1 cellular context compared by ENCODE assay signal in the genomic region with DNA sequence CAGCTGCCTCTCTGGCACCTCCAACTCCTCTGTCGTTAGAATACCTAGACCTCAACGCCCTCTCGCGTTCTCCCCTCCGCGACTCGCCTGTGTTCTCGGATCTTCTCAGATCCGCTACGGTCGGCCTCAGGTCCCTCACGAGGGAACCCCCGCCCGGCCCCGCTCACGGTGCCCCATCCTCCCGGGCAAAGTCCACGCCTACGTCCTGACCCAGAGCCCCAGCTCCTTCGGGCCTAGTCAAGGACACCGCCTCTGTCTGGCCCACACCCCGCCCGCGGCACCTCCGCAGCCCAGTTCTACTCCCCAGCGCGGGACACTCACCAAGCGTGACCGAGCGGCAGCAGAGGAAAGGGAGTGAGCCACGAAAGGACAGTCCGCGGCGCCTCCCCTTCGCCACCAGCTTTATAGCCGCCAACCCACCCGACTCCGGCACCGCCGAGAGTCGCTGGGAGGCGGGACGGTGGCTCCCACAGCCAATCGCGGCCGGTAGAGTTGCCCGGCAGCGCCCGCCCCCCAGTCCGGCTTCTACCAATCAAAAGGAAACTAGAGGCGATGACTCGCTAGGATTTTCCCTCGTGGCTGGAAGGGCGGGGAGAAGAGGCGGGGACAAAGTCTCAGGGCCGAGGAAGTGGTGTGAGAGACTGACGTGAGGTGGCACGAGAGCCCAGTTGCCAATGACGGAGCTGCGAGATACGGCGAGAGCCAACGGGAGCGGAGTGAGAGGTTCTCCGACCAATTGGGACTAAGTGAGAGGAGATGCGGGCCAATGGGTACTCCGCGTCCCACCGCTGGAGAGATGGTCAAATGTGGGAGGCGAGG.
TF ChIP-seq lines count a peak whose summit lies in the region.

A gene (minus strand): TSS at position 378 of the 819 bp plus-strand sequence. CDS start 14,447 bp downstream, outside the sequence.

TF ChIP-seq in HepG2, 621 proteins besides CTCF, POLR2A, EP300 and RAD21 (continued from another document and continues in another):
- TF ChIP-seq, protein P1, sequence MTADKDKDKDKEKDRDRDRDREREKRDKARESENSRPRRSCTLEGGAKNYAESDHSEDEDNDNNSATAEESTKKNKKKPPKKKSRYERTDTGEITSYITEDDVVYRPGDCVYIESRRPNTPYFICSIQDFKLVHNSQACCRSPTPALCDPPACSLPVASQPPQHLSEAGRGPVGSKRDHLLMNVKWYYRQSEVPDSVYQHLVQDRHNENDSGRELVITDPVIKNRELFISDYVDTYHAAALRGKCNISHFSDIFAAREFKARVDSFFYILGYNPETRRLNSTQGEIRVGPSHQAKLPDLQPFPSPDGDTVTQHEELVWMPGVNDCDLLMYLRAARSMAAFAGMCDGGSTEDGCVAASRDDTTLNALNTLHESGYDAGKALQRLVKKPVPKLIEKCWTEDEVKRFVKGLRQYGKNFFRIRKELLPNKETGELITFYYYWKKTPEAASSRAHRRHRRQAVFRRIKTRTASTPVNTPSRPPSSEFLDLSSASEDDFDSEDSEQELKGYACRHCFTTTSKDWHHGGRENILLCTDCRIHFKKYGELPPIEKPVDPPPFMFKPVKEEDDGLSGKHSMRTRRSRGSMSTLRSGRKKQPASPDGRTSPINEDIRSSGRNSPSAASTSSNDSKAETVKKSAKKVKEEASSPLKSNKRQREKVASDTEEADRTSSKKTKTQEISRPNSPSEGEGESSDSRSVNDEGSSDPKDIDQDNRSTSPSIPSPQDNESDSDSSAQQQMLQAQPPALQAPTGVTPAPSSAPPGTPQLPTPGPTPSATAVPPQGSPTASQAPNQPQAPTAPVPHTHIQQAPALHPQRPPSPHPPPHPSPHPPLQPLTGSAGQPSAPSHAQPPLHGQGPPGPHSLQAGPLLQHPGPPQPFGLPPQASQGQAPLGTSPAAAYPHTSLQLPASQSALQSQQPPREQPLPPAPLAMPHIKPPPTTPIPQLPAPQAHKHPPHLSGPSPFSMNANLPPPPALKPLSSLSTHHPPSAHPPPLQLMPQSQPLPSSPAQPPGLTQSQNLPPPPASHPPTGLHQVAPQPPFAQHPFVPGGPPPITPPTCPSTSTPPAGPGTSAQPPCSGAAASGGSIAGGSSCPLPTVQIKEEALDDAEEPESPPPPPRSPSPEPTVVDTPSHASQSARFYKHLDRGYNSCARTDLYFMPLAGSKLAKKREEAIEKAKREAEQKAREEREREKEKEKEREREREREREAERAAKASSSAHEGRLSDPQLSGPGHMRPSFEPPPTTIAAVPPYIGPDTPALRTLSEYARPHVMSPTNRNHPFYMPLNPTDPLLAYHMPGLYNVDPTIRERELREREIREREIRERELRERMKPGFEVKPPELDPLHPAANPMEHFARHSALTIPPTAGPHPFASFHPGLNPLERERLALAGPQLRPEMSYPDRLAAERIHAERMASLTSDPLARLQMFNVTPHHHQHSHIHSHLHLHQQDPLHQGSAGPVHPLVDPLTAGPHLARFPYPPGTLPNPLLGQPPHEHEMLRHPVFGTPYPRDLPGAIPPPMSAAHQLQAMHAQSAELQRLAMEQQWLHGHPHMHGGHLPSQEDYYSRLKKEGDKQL (CRISPR knock-in tag; IDR thresholded peaks at IDR 0.05; ENCODE audit: low read depth) = no peak
- TF ChIP-seq EED (CRISPR knock-in tag; IDR thresholded peaks at IDR 0.05) (peak; percentile 96), ATAD3A (CRISPR knock-in tag; IDR thresholded peaks at IDR 0.05) (no peak), ARHGAP35 (CRISPR knock-in tag; IDR thresholded peaks at IDR 0.05; ENCODE audit: borderline replicate concordance) (peak; percentile 68; the same call in 1 of the 2 replicates), RFX5 (IDR thresholded peaks at IDR 0.05; ENCODE audit: low read depth, low read length) (peak; percentile 74), TP53 (CRISPR knock-in tag; conservative IDR thresholded peaks at IDR 0.05) (peak; percentile 54; the same call in 1 of the 2 replicates), ZNF33B (CRISPR knock-in tag; IDR thresholded peaks at IDR 0.05) (peak; percentile 55; the same call in 1 of the 2 replicates), RNF2 (conservative IDR thresholded peaks at IDR 0.05; ENCODE audit: low read depth) (peak; percentile 87), CENPX (CRISPR knock-in tag; IDR thresholded peaks at IDR 0.05) (no peak), TBL1XR1 (IDR thresholded peaks at IDR 0.05; ENCODE audit: borderline replicate concordance, low read length, partially characterized antibody) (peak; percentile 23), KLF16 (CRISPR knock-in tag; IDR thresholded peaks at IDR 0.05) (peak in 1 of 2 experiments; percentile 90; a peak in 2 of 4 replicates), RBAK (CRISPR knock-in tag; IDR thresholded peaks at IDR 0.05) (no peak), MBD4 (IDR thresholded peaks at IDR 0.05; ENCODE audit: borderline replicate concordance, low read length) (no peak), ZBTB42 (CRISPR knock-in tag; IDR thresholded peaks at IDR 0.05) (peak; percentile 71; the same call in 1 of the 2 replicates), HCFC1 (IDR thresholded peaks at IDR 0.05; ENCODE audit: low read depth, low read length) (no peak), ARNT2 (CRISPR knock-in tag; IDR thresholded peaks at IDR 0.05; ENCODE audit: low read depth) (peak; percentile 63; the same call in 1 of the 2 replicates), GPN1 (CRISPR knock-in tag; IDR thresholded peaks at IDR 0.05; ENCODE audit: borderline replicate concordance) (no peak), NONO (IDR thresholded peaks at IDR 0.05) (no peak), NONO (CRISPR knock-in tag; conservative IDR thresholded peaks at IDR 0.05) (peak; percentile 93), HNRNPLL (IDR thresholded peaks at IDR 0.05; ENCODE audit: low read depth, low read length, poor library complexity, severe bottlenecking) (peak; percentile 74), ZFX (CRISPR knock-in tag; IDR thresholded peaks at IDR 0.05; ENCODE audit: low read depth) (peak; percentile 99), DR1 (CRISPR knock-in tag; IDR thresholded peaks at IDR 0.05) (peak; percentile 99)
- TF ChIP-seq, protein P2, sequence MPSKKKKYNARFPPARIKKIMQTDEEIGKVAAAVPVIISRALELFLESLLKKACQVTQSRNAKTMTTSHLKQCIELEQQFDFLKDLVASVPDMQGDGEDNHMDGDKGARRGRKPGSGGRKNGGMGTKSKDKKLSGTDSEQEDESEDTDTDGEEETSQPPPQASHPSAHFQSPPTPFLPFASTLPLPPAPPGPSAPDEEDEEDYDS (CRISPR knock-in tag; IDR thresholded peaks at IDR 0.05) = peak; percentile 98
- TF ChIP-seq, protein P3, sequence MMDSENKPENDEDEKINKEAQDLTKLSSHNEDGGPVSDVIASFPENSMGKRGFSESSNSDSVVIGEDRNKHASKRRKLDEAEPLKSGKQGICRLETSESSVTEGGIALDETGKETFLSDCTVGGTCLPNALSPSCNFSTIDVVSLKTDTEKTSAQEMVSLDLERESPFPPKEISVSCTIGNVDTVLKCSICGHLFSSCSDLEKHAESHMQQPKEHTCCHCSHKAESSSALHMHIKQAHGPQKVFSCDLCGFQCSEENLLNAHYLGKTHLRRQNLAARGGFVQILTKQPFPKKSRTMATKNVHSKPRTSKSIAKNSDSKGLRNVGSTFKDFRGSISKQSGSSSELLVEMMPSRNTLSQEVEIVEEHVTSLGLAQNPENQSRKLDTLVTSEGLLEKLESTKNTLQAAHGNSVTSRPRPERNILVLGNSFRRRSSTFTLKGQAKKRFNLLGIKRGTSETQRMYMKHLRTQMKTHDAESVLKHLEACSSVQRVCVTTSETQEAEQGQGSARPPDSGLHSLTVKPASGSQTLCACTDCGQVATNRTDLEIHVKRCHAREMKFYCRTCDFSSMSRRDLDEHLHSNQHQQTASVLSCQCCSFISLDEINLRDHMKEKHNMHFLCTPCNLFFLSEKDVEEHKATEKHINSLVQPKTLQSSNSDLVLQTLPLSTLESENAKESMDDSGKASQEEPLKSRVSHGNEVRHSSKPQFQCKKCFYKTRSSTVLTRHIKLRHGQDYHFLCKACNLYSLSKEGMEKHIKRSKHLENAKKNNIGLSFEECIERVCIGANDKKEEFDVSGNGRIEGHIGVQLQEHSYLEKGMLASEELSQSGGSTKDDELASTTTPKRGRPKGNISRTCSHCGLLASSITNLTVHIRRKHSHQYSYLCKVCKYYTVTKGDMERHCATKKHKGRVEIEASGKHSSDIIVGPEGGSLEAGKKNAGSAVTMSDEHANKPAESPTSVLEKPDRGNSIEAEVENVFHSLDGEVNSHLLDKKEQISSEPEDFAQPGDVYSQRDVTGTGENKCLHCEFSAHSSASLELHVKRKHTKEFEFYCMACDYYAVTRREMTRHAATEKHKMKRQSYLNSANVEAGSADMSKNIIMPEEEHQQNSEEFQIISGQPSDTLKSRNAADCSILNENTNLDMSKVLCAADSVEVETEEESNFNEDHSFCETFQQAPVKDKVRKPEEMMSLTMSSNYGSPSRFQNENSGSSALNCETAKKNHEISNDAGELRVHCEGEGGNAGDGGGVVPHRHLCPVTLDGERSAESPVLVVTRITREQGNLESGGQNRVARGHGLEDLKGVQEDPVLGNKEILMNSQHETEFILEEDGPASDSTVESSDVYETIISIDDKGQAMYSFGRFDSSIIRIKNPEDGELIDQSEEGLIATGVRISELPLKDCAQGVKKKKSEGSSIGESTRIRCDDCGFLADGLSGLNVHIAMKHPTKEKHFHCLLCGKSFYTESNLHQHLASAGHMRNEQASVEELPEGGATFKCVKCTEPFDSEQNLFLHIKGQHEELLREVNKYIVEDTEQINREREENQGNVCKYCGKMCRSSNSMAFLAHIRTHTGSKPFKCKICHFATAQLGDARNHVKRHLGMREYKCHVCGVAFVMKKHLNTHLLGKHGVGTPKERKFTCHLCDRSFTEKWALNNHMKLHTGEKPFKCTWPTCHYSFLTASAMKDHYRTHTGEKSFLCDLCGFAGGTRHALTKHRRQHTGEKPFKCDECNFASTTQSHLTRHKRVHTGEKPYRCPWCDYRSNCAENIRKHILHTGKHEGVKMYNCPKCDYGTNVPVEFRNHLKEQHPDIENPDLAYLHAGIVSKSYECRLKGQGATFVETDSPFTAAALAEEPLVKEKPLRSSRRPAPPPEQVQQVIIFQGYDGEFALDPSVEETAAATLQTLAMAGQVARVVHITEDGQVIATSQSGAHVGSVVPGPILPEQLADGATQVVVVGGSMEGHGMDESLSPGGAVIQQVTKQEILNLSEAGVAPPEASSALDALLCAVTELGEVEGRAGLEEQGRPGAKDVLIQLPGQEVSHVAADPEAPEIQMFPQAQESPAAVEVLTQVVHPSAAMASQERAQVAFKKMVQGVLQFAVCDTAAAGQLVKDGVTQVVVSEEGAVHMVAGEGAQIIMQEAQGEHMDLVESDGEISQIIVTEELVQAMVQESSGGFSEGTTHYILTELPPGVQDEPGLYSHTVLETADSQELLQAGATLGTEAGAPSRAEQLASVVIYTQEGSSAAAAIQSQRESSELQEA (CRISPR knock-in tag; IDR thresholded peaks at IDR 0.05; ENCODE audit: not compliant biosample characterization) = peak; percentile 98
- TF ChIP-seq, protein P4, sequence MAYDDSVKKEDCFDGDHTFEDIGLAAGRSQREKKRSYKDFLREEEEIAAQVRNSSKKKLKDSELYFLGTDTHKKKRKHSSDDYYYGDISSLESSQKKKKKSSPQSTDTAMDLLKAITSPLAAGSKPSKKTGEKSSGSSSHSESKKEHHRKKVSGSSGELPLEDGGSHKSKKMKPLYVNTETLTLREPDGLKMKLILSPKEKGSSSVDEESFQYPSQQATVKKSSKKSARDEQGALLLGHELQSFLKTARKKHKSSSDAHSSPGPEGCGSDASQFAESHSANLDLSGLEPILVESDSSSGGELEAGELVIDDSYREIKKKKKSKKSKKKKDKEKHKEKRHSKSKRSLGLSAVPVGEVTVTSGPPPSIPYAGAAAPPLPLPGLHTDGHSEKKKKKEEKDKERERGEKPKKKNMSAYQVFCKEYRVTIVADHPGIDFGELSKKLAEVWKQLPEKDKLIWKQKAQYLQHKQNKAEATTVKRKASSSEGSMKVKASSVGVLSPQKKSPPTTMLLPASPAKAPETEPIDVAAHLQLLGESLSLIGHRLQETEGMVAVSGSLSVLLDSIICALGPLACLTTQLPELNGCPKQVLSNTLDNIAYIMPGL (CRISPR knock-in tag; IDR thresholded peaks at IDR 0.05; ENCODE audit: borderline replicate concordance in 1 of 2, low read depth in 1 of 2) = peak; percentile 59 to 85; a peak in 3 of 4 replicates
- TF ChIP-seq, protein P5, sequence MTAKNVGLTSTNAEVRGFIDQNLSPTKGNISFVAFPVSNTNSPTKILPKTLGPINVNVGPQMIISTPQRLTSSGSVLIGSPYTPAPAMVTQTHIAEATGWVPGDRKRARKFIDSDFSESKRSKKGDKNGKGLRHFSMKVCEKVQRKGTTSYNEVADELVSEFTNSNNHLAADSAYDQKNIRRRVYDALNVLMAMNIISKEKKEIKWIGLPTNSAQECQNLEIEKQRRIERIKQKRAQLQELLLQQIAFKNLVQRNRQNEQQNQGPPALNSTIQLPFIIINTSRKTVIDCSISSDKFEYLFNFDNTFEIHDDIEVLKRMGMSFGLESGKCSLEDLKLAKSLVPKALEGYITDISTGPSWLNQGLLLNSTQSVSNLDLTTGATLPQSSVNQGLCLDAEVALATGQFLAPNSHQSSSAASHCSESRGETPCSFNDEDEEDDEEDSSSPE (CRISPR knock-in tag; IDR thresholded peaks at IDR 0.05) = peak; percentile 69; the same call in 1 of the 2 replicates
- TF ChIP-seq, protein P6, sequence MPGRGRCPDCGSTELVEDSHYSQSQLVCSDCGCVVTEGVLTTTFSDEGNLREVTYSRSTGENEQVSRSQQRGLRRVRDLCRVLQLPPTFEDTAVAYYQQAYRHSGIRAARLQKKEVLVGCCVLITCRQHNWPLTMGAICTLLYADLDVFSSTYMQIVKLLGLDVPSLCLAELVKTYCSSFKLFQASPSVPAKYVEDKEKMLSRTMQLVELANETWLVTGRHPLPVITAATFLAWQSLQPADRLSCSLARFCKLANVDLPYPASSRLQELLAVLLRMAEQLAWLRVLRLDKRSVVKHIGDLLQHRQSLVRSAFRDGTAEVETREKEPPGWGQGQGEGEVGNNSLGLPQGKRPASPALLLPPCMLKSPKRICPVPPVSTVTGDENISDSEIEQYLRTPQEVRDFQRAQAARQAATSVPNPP (CRISPR knock-in tag; IDR thresholded peaks at IDR 0.05) = no peak
- TF ChIP-seq, protein P7, sequence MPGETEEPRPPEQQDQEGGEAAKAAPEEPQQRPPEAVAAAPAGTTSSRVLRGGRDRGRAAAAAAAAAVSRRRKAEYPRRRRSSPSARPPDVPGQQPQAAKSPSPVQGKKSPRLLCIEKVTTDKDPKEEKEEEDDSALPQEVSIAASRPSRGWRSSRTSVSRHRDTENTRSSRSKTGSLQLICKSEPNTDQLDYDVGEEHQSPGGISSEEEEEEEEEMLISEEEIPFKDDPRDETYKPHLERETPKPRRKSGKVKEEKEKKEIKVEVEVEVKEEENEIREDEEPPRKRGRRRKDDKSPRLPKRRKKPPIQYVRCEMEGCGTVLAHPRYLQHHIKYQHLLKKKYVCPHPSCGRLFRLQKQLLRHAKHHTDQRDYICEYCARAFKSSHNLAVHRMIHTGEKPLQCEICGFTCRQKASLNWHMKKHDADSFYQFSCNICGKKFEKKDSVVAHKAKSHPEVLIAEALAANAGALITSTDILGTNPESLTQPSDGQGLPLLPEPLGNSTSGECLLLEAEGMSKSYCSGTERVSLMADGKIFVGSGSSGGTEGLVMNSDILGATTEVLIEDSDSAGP (CRISPR knock-in tag; IDR thresholded peaks at IDR 0.05; ENCODE audit: borderline replicate concordance) = peak; percentile 89; the same call in 1 of the 2 replicates
- TF ChIP-seq, protein P8, sequence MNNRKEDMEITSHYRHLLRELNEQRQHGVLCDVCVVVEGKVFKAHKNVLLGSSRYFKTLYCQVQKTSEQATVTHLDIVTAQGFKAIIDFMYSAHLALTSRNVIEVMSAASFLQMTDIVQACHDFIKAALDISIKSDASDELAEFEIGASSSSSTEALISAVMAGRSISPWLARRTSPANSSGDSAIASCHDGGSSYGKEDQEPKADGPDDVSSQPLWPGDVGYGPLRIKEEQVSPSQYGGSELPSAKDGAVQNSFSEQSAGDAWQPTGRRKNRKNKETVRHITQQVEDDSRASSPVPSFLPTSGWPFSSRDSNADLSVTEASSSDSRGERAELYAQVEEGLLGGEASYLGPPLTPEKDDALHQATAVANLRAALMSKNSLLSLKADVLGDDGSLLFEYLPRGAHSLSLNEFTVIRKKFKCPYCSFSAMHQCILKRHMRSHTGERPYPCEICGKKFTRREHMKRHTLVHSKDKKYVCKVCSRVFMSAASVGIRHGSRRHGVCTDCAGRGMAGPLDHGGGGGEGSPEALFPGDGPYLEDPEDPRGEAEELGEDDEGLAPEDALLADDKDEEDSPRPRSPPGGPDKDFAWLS (CRISPR knock-in tag; IDR thresholded peaks at IDR 0.05; ENCODE audit: borderline replicate concordance) = no peak
